ENCODE assay signal across 14 cellular contexts in genomic region chr3:128122013-128122412, GRCh38. TPM values are rescaled to one million over a fixed set of nuclear protein-coding genes. Genes with fewer than 3 reads are reported as not detected.
DNase-seq lines count a peak whose midpoint lies in the region; ATAC-seq and TF ChIP-seq lines count a peak whose summit lies in the region.
"Had no signal": no experiment of that assay in that cellular context is flagged by ENCODE, and none has a peak within 500 bp of the region (broad histone marks: within the 10 kb centered on the region; RNA-seq: fewer than 3 reads in every experiment).

No MANE protein-coding gene starts in this region.

- H3K4me3 ChIP-seq in OCI-LY7 (ENCODE audit: low read depth, low read length, poor library complexity, severe bottlenecking), result peak overlapping the region; percentile 98
- H3K4me3 ChIP-seq in endodermal cell (ENCODE audit: low read length), result peak overlapping the region; percentile 94

- no peak for ATAC-seq in activated T-cell treated with anti-CD3 and anti-CD28 coated beads, Interleukin-2, amount 50 U/mL, for 4 hours
- ATAC-seq in stimulated activated effector memory CD8-positive, alpha-beta T cell treated with anti-CD3 and anti-CD28 coated beads, Interleukin-12 subunit alpha, Interleukin-12 subunit beta, amount 100 ng/mL, for 72 hours, result no peak
- ATAC-seq: left colon had no signal

- WGBS in endodermal cell (ENCODE audit: insufficient coverage in 1 of 2, insufficient read length in 1 of 2), 2 experiments, result 95 to 100% methylated on average over 1 of the region's 1 CpG

- no peaks in the 10 kb centered on the region for H3K9me3 Mint-ChIP-seq in activated T-cell treated with anti-CD3 and anti-CD28 coated beads, Interleukin-2, amount 50 U/mL, for 4 hours
- no peaks in the 10 kb centered on the region for H3K9me3 Mint-ChIP-seq in endodermal cell
- peaks cover 2% of the 10 kb centered on the region for H3K9me3 Mint-ChIP-seq in stimulated activated effector memory CD8-positive, alpha-beta T cell treated with anti-CD3 and anti-CD28 coated beads, Interleukin-12 subunit alpha, Interleukin-12 subunit beta, amount 100 ng/mL, for 72 hours

- CTCF ChIA-PET in OCI-LY7 (lab: Charles Lee; ENCODE audit: unreplicated experiment), result interaction anchor here (0.6 to 2.0 kb wide), 2 partner anchors 12 to 27 kb away, joined by 3 to 5 read pairs; no protein-coding TSS in a partner anchor

- H3K36me3 ChIP-seq in OCI-LY7 (ENCODE audit: insufficient read depth, low read length) (peaks cover 49% of the 10 kb centered on the region), endodermal cell (ENCODE audit: control insufficient read depth, insufficient read depth, low read length) (peaks cover 6% of the 10 kb centered on the region)
- H3K36me3 ChIP-seq: Peyer's patch had no signal

- H3K9me2 ChIP-seq in OCI-LY7 (ENCODE audit: insufficient read depth, low read length), result no peaks in the 10 kb centered on the region

- H3K9me3 ChIP-seq in OCI-LY7 (ENCODE audit: low read length), result no peaks in the 10 kb centered on the region
- no peaks in the 10 kb centered on the region for H3K9me3 ChIP-seq in endodermal cell (ENCODE audit: control insufficient read depth, low read length)
- H3K9me3 ChIP-seq: Peyer's patch had no signal

- H3K79me2 ChIP-seq in OCI-LY7 (ENCODE audit: insufficient read depth, low read depth, low read length), result peaks cover 37% of the 10 kb centered on the region

- no peak overlapping the region for H2AFZ ChIP-seq in OCI-LY7 (ENCODE audit: low read length)

- no peak overlapping the region for H3K9ac ChIP-seq in endodermal cell (ENCODE audit: extremely low read depth, low read length, poor library complexity, severe bottlenecking)

- peak overlapping the region; percentile 100 for H3K4me3 Mint-ChIP-seq in activated T-cell treated with anti-CD3 and anti-CD28 coated beads, Interleukin-2, amount 50 U/mL, for 4 hours
- H3K4me3 Mint-ChIP-seq in endodermal cell, result peak overlapping the region; percentile 96
- peak overlapping the region; percentile 99 for H3K4me3 Mint-ChIP-seq in stimulated activated effector memory CD8-positive, alpha-beta T cell treated with anti-CD3 and anti-CD28 coated beads, Interleukin-12 subunit alpha, Interleukin-12 subunit beta, amount 100 ng/mL, for 72 hours

- no peaks in the 10 kb centered on the region for H3K27me3 Mint-ChIP-seq in activated T-cell treated with anti-CD3 and anti-CD28 coated beads, Interleukin-2, amount 50 U/mL, for 4 hours (ENCODE audit: low read depth)
- no peaks in the 10 kb centered on the region for H3K27me3 Mint-ChIP-seq in endodermal cell (ENCODE audit: insufficient read depth)

- peak overlapping the region; percentile 94 for H3K4me2 ChIP-seq in OCI-LY7 (ENCODE audit: low read length)

- H3K27ac ChIP-seq in OCI-LY7 (ENCODE audit: low read depth, low read length, poor library complexity, severe bottlenecking) (no peak overlapping the region), endodermal cell (ENCODE audit: low read depth, low read length) (no peak overlapping the region)
- H3K27ac ChIP-seq: Peyer's patch had no signal

- no peaks in the 10 kb centered on the region for H4K20me1 ChIP-seq in OCI-LY7 (ENCODE audit: insufficient read depth, low read length)

- intact Hi-C loops in OCI-LY7 (cut with micrococcal nuclease; ENCODE audit: unreplicated experiment), result loop anchor here (2.0 to 5.0 kb wide), 2 partner anchors 70 to 531 kb away; partner anchors contain the start of genes SEC61A1 and TPRA1

- H3K27me3 ChIP-seq in endodermal cell (ENCODE audit: control insufficient read depth, insufficient read depth, low read length, poor library complexity, severe bottlenecking), result no peaks in the 10 kb centered on the region
- H3K27me3 ChIP-seq: Peyer's patch had no signal

- H3K27ac Mint-ChIP-seq in endodermal cell, result no peak overlapping the region
- H3K27ac Mint-ChIP-seq in stimulated activated effector memory CD8-positive, alpha-beta T cell treated with anti-CD3 and anti-CD28 coated beads, Interleukin-12 subunit alpha, Interleukin-12 subunit beta, amount 100 ng/mL, for 72 hours, result no peak overlapping the region

- BruUV-seq in OCI-LY7 (replicated peaks; lab: Mats Ljungman, UMichigan), result no TSS peak

- H3K4me1 Mint-ChIP-seq in activated T-cell treated with anti-CD3 and anti-CD28 coated beads, Interleukin-2, amount 50 U/mL, for 4 hours (ENCODE audit: low read depth), result peaks cover 29% of the 10 kb centered on the region
- H3K4me1 Mint-ChIP-seq in endodermal cell, result peaks cover 12% of the 10 kb centered on the region
- peaks cover 27% of the 10 kb centered on the region for H3K4me1 Mint-ChIP-seq in stimulated activated effector memory CD8-positive, alpha-beta T cell treated with anti-CD3 and anti-CD28 coated beads, Interleukin-12 subunit alpha, Interleukin-12 subunit beta, amount 100 ng/mL, for 72 hours

- POLR2A ChIA-PET in OCI-LY7 (lab: Charles Lee), result interaction anchor here (1.4 to 2.9 kb wide), 3 partner anchors 9 to 31 kb away, joined by 3 to 19 read pairs (median 12); partner anchors contain the start of gene EEFSEC

- DNase-seq in activated T-cell treated with anti-CD3 and anti-CD28 coated beads, Interleukin-2, amount 50 U/mL, for 4 hours, result no peak
- DNase-seq in activated T-cell treated with anti-CD3 and anti-CD28 coated beads, Interleukin-2, amount 50 U/mL, for 48 hours, result no peak
- DNase-seq in OCI-LY7 (ENCODE audit: low spot score) (no peak), endodermal cell (no peak), AG08395 (ENCODE audit: low spot score) (no peak), germinal center (ENCODE audit: low spot score) (no peak), mesenteric fat pad (ENCODE audit: low spot score) (no peak)
- no peak for DNase-seq in stimulated activated effector memory CD8-positive, alpha-beta T cell treated with anti-CD3 and anti-CD28 coated beads, Interleukin-12 subunit alpha, Interleukin-12 subunit beta, amount 100 ng/mL, for 72 hours (ENCODE audit: low spot score in 2 of 2)
- DNase-seq: activated naive CD4-positive, alpha-beta T cell treated with Interleukin-2 at 50 U/mL for 16 hours; foreskin fibroblast; left colon; NCI-H2107; Peyer's patch; stimulated activated CD4-positive, alpha-beta T cell treated with anti-CD3 and anti-CD28 coated beads, Interleukin-2, amount 100 ng/mL, for 24 hours had no signal

- H3K36me3 Mint-ChIP-seq in activated T-cell treated with anti-CD3 and anti-CD28 coated beads, Interleukin-2, amount 50 U/mL, for 4 hours (ENCODE audit: insufficient read depth), result peaks cover 29% of the 10 kb centered on the region
- H3K36me3 Mint-ChIP-seq in endodermal cell (ENCODE audit: low read depth), result peaks cover 20% of the 10 kb centered on the region
- peaks cover 33% of the 10 kb centered on the region for H3K36me3 Mint-ChIP-seq in stimulated activated effector memory CD8-positive, alpha-beta T cell treated with anti-CD3 and anti-CD28 coated beads, Interleukin-12 subunit alpha, Interleukin-12 subunit beta, amount 100 ng/mL, for 72 hours

- H3K4me1 ChIP-seq in OCI-LY7 (ENCODE audit: insufficient read depth, low read length, poor library complexity, severe bottlenecking) (peaks cover 16% of the 10 kb centered on the region), endodermal cell (ENCODE audit: control insufficient read depth, insufficient read depth, low read length) (no peaks in the 10 kb centered on the region)

- no peak for TF ChIP-seq CTCF in OCI-LY7 (conservative IDR thresholded peaks at IDR 0.05; ENCODE audit: low read length)
- no peak for TF ChIP-seq CTCF in endodermal cell (conservative IDR thresholded peaks at IDR 0.05)

RNA-seq across cellular contexts. Expression of gene RUVBL1, which starts 1.6 kb away (rescaled TPM):
- total RNA-seq in activated T-cell treated with anti-CD3 and anti-CD28 coated beads, Interleukin-2, amount 50 U/mL, for 4 hours, result 100 to 1,000 TPM; 158 to 177 (median 161) TPM
- 103 and 116 TPM in 2 replicates for total RNA-seq in OCI-LY7 (2014; rRNA removed; shearing (Covaris generic))
- total RNA-seq in OCI-LY7 (2022) (91.4 and 95.0 TPM in 2 replicates), endodermal cell (10 to 100 TPM; 81.2 to 91.1 TPM), mesenteric fat pad (28.7 TPM)
- 95.6 TPM for polyA plus RNA-seq in endodermal cell (2013, experiment 1 of 2)
- 92.5 TPM for polyA plus RNA-seq in endodermal cell (2013, experiment 2 of 2)

RNA-seq across cellular contexts. Expression of gene EEFSEC, which starts 31.3 kb away (rescaled TPM):
- total RNA-seq in activated T-cell treated with anti-CD3 and anti-CD28 coated beads, Interleukin-2, amount 50 U/mL, for 4 hours, result 10 to 100 TPM; 20.2 to 23.9 (median 21.9) TPM
- total RNA-seq in OCI-LY7 (2014; rRNA removed; shearing (Covaris generic)), result 14.8 and 17.7 TPM in 2 replicates
- total RNA-seq in OCI-LY7 (2022), result 22.0 and 25.3 TPM in 2 replicates
- total RNA-seq in endodermal cell, result 10 to 100 TPM; 11.9 to 15.8 TPM
- 14.4 TPM for polyA plus RNA-seq in endodermal cell (2013, experiment 1 of 2)
- 11.6 TPM for polyA plus RNA-seq in endodermal cell (2013, experiment 2 of 2)
- 13.6 TPM for total RNA-seq in mesenteric fat pad
